1 cellular context compared by ENCODE assay signal in genomic region chr9:4306788-4307144, GRCh38.
TF ChIP-seq lines count a peak whose summit lies in the region.

No MANE protein-coding gene starts in this region.

TF ChIP-seq in WTC11, 78 proteins besides CTCF, POLR2A, EP300 and RAD21 (continued from another document):
- TF ChIP-seq, protein P1, sequence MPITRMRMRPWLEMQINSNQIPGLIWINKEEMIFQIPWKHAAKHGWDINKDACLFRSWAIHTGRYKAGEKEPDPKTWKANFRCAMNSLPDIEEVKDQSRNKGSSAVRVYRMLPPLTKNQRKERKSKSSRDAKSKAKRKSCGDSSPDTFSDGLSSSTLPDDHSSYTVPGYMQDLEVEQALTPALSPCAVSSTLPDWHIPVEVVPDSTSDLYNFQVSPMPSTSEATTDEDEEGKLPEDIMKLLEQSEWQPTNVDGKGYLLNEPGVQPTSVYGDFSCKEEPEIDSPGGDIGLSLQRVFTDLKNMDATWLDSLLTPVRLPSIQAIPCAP (CRISPR knock-in tag; IDR thresholded peaks at IDR 0.05): no peak
- no peak for TF ChIP-seq SOX15 (CRISPR knock-in tag; IDR thresholded peaks at IDR 0.05)
- no peak for TF ChIP-seq SP1 (CRISPR knock-in tag; conservative IDR thresholded peaks at IDR 0.05)
- TF ChIP-seq ZNF317 (CRISPR knock-in tag; IDR thresholded peaks at IDR 0.05; ENCODE audit: borderline replicate concordance, low read depth): no peak
- TF ChIP-seq, protein P2, sequence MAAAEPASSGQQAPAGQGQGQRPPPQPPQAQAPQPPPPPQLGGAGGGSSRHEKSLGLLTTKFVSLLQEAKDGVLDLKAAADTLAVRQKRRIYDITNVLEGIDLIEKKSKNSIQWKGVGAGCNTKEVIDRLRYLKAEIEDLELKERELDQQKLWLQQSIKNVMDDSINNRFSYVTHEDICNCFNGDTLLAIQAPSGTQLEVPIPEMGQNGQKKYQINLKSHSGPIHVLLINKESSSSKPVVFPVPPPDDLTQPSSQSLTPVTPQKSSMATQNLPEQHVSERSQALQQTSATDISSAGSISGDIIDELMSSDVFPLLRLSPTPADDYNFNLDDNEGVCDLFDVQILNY (CRISPR knock-in tag; IDR thresholded peaks at IDR 0.05): no peak
- TF ChIP-seq USF2 (CRISPR knock-in tag; IDR thresholded peaks at IDR 0.05): no peak
- no peak for TF ChIP-seq AR (CRISPR knock-in tag; IDR thresholded peaks at IDR 0.05)
- TF ChIP-seq, protein P3, sequence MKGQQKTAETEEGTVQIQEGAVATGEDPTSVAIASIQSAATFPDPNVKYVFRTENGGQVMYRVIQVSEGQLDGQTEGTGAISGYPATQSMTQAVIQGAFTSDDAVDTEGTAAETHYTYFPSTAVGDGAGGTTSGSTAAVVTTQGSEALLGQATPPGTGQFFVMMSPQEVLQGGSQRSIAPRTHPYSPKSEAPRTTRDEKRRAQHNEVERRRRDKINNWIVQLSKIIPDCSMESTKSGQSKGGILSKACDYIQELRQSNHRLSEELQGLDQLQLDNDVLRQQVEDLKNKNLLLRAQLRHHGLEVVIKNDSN (CRISPR knock-in tag; IDR thresholded peaks at IDR 0.05): no peak
- TF ChIP-seq CDX4 (CRISPR knock-in tag; IDR thresholded peaks at IDR 0.05; ENCODE audit: borderline replicate concordance): no peak
- no peak for TF ChIP-seq PREB (CRISPR knock-in tag; IDR thresholded peaks at IDR 0.05; ENCODE audit: borderline replicate concordance)
- TF ChIP-seq ZNF396 (CRISPR knock-in tag; IDR thresholded peaks at IDR 0.05; ENCODE audit: borderline replicate concordance): no peak
- no peak for TF ChIP-seq ZNF232 (CRISPR knock-in tag; IDR thresholded peaks at IDR 0.05)
- no peak for TF ChIP-seq TCF7 (CRISPR knock-in tag; IDR thresholded peaks at IDR 0.05; ENCODE audit: low read depth)
- no peak for TF ChIP-seq ZBTB21 (CRISPR knock-in tag; IDR thresholded peaks at IDR 0.05; ENCODE audit: borderline replicate concordance)
- TF ChIP-seq NR1H2 (CRISPR knock-in tag; IDR thresholded peaks at IDR 0.05): no peak
